In the genomic region with DNA sequence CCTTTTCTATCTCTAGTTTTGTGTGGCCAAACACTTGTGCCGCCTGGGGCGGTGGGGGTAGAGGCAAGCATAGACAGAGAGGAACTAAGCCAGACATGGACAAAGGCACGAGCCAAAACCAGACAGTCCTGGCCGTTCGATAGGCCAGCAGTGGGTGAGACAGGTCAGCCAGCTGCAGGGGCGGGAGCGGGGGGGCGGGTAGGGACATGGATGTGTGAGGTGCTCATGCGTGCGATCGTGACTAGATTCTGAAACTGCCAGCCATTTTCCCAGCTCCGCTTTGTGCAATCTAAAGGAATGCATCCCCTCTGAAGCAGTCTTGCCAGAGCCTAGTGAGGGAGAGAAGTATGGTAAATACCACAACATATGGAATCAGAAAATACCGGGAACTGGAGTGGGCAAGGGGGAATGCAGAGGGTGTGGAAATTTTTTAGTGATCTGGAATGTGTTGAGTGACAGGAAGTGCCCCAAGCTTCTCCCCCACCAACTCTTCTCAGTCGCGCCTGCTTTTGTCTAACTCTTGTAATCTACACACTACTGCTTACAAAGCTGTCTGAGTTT, we compare ENCODE assay signal across 8 cellular contexts.
DNase-seq lines count a peak whose midpoint lies in the region; ATAC-seq and TF ChIP-seq lines count a peak whose summit lies in the region.

No MANE protein-coding gene starts in this region.

- H3K36me3 Mint-ChIP-seq in activated CD4-positive, alpha-beta memory T cell treated with anti-CD3 and anti-CD28 coated beads, Interleukin-2, amount 10 ng/mL, durations not matched to agents 7 days and 5 days (ENCODE audit: low read depth) = no peaks in the 10 kb centered on the region

- H3K9ac ChIP-seq in endocrine pancreas (ENCODE audit: control insufficient read depth, insufficient read depth, low read length) = no peak overlapping the region

- H3K4me1 Mint-ChIP-seq in activated CD4-positive, alpha-beta memory T cell treated with anti-CD3 and anti-CD28 coated beads, Interleukin-2, amount 10 ng/mL, durations not matched to agents 7 days and 5 days = peaks cover 16% of the 10 kb centered on the region

- POLR2A ChIA-PET in activated CD4-positive, alpha-beta memory T cell treated with anti-CD3 and anti-CD28 coated beads, Interleukin-2, amount 10 ng/mL, durations not matched to agents 7 days and 5 days (lab: Charles Lee) = no interaction called here

- H3K4me1 ChIP-seq in endocrine pancreas (ENCODE audit: control insufficient read depth, insufficient read depth, low read length) = no peaks in the 10 kb centered on the region

- peaks cover 45% of the 10 kb centered on the region for H3K27me3 Mint-ChIP-seq in activated CD4-positive, alpha-beta memory T cell treated with anti-CD3 and anti-CD28 coated beads, Interleukin-2, amount 10 ng/mL, durations not matched to agents 7 days and 5 days

- CTCF ChIA-PET in activated CD4-positive, alpha-beta memory T cell treated with anti-CD3 and anti-CD28 coated beads, Interleukin-2, amount 10 ng/mL, durations not matched to agents 7 days and 5 days (lab: Charles Lee) = interaction anchor here (1.2 kb wide), 1 partner anchor 42 kb away, joined by 3 read pairs; no protein-coding TSS in a partner anchor

- DNase-seq in GM12865 (ENCODE audit: low read depth) (peak; percentile 94), NCI-H446 treated with DMSO at 0.1 percent for 48 hours (lab: John Stamatoyannopoulos, UW) (peak; percentile 23), medulla oblongata (ENCODE audit: extremely low spot score) (peak; percentile 88)
- DNase-seq in activated CD4-positive, alpha-beta memory T cell treated with anti-CD3 and anti-CD28 coated beads, Interleukin-2, amount 10 ng/mL, durations not matched to agents 7 days and 5 days = peak; percentile 16
- peak; percentile 17 for DNase-seq in stimulated activated CD8-positive, alpha-beta memory T cell treated with anti-CD3 and anti-CD28 coated beads, Interleukin-12 subunit alpha, Interleukin-12 subunit beta, amount 100 ng/mL, for 4 hours (ENCODE audit: low read depth)

- no peaks in the 10 kb centered on the region for H3K9me3 Mint-ChIP-seq in activated CD4-positive, alpha-beta memory T cell treated with anti-CD3 and anti-CD28 coated beads, Interleukin-2, amount 10 ng/mL, durations not matched to agents 7 days and 5 days

- no peaks in the 10 kb centered on the region for H3K27me3 ChIP-seq in endocrine pancreas (ENCODE audit: control insufficient read depth, insufficient read depth, low read length)

- no peak overlapping the region for H3K27ac Mint-ChIP-seq in activated CD4-positive, alpha-beta memory T cell treated with anti-CD3 and anti-CD28 coated beads, Interleukin-2, amount 10 ng/mL, durations not matched to agents 7 days and 5 days

- H3K4me3 ChIP-seq in GM12865 (ENCODE audit: low read depth, low read length) (peak overlapping the region; percentile 72), endocrine pancreas (ENCODE audit: control insufficient read depth, insufficient read depth, low read length) (peak overlapping the region; percentile 68)

- H3K9me3 ChIP-seq in endocrine pancreas (ENCODE audit: control insufficient read depth, low read length) = no peaks in the 10 kb centered on the region

- H3K4me3 Mint-ChIP-seq in activated CD4-positive, alpha-beta memory T cell treated with anti-CD3 and anti-CD28 coated beads, Interleukin-2, amount 10 ng/mL, durations not matched to agents 7 days and 5 days = peak overlapping the region; percentile 71

- ATAC-seq in HG03097 (IDR thresholded peaks at IDR 0.05; ENCODE audit: low FRiP score, unreplicated experiment) = peak; percentile 46
- ATAC-seq in HG02571 (IDR thresholded peaks at IDR 0.05; ENCODE audit: unreplicated experiment) = no peak

- H3K36me3 ChIP-seq in endocrine pancreas (ENCODE audit: control insufficient read depth, insufficient read depth, low read length) = no peaks in the 10 kb centered on the region

- no peak for TF ChIP-seq CTCF in GM12865 (IDR thresholded peaks at IDR 0.05; ENCODE audit: insufficient read depth, low read depth, low read length, missing control alignments)

Comparison
In these comparisons a context has a peak if more than half of its experiments do, and no peak if none do; other contexts are left out.
1. DNase-seq: peak in every context shown above with its lines; median percentile 94 in GM12865; 88 in medulla oblongata; 23 in NCI-H446 treated with DMSO at 0.1 percent for 48 hours; 17 in stimulated activated CD8-positive, alpha-beta memory T cell treated with anti-CD3 and anti-CD28 coated beads, Interleukin-12 subunit alpha, Interleukin-12 subunit beta, amount 100 ng/mL, for 4 hours; 16 in activated CD4-positive, alpha-beta memory T cell treated with anti-CD3 and anti-CD28 coated beads, Interleukin-2, amount 10 ng/mL, durations not matched to agents 7 days and 5 days.